In the genomic region with DNA sequence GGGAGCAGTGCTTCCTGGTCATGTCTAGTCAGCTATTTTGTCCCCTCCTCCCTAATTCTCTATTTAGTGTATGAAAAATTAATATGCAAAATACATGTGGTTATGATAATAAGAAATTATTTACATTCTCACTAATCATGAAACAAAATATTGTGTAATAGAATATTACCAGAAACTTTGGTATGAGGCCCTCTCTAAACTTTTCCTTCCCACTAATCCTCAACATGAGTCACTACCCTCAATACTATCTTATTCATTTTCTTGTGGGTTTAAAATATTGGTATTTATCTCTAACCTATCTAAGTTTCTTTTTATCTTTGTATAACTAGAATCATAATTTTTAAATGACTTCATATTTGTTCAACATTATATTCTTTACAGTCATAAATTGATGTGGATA, we compare ENCODE assay signal across 20 cellular contexts.
"Had no signal": no experiment of that assay in that cellular context is flagged by ENCODE, and none has a peak within 500 bp of the region (broad histone marks: within the 10 kb centered on the region; RNA-seq: fewer than 3 reads in every experiment).

No MANE protein-coding gene starts in this region.

- H3K27ac Mint-ChIP-seq: immature natural killer cell; naive thymus-derived CD4-positive, alpha-beta T cell; nephron progenitor cell; stimulated activated naive B cell treated with anti-CD40 and anti-IgM and Interleukin-4, amounts not matched to agents 10 μg/mL and 1 μg/mL and 100 μg/mL, for 72 hours; stimulated activated naive CD8-positive, alpha-beta T cell treated with anti-CD3 and anti-CD28 coated beads, Interleukin-15, amount 100 ng/mL, for 72 hours had no signal

- H3K4me1 ChIP-seq: esophagus muscularis mucosa, psoas muscle, testis, tibial nerve, upper lobe of right lung, vagina had no signal

- H3K4me3 ChIP-seq: esophagus muscularis mucosa, lung, psoas muscle, testis, tibial nerve, upper lobe of right lung, vagina had no signal

- H3K9me3 ChIP-seq: psoas muscle, testis, tibial nerve, upper lobe of right lung, vagina had no signal

- DNase-seq: effector memory CD4-positive, alpha-beta T cell; foreskin fibroblast; immature natural killer cell; left colon; naive thymus-derived CD4-positive, alpha-beta T cell; nephron progenitor cell; psoas muscle; retina; stimulated activated CD4-positive, alpha-beta T cell treated with anti-CD3 and anti-CD28 coated beads, Interleukin-2, amount 100 ng/mL, for 24 hours; stimulated activated CD4-positive, alpha-beta T cell treated with anti-CD3 and anti-CD28 coated beads, Interleukin-4, amount 100 ng/mL, for 4 hours; stimulated activated naive B cell treated with anti-CD40 and anti-IgM and Interleukin-4, amounts not matched to agents 10 μg/mL and 1 μg/mL and 100 μg/mL, for 72 hours; stimulated activated naive CD8-positive, alpha-beta T cell treated with anti-CD3 and anti-CD28 coated beads, Interleukin-15, amount 100 ng/mL, for 72 hours; testis; upper lobe of right lung had no signal

- ATAC-seq: left colon; left ventricle myocardium superior; naive thymus-derived CD4-positive, alpha-beta T cell; psoas muscle; sciatic nerve; stimulated activated naive B cell treated with anti-CD40 and anti-IgM and Interleukin-4, amounts not matched to agents 10 μg/mL and 1 μg/mL and 100 μg/mL, for 72 hours; stimulated activated naive CD8-positive, alpha-beta T cell treated with anti-CD3 and anti-CD28 coated beads, Interleukin-15, amount 100 ng/mL, for 72 hours; upper lobe of right lung had no signal

- H3K27me3 ChIP-seq: esophagus muscularis mucosa, testis, tibial nerve, upper lobe of right lung, vagina had no signal

- H3K36me3 Mint-ChIP-seq: naive thymus-derived CD4-positive, alpha-beta T cell; stimulated activated naive B cell treated with anti-CD40 and anti-IgM and Interleukin-4, amounts not matched to agents 10 μg/mL and 1 μg/mL and 100 μg/mL, for 72 hours had no signal

- H3K4me1 Mint-ChIP-seq: immature natural killer cell; naive thymus-derived CD4-positive, alpha-beta T cell; nephron progenitor cell; stimulated activated naive B cell treated with anti-CD40 and anti-IgM and Interleukin-4, amounts not matched to agents 10 μg/mL and 1 μg/mL and 100 μg/mL, for 72 hours; stimulated activated naive CD8-positive, alpha-beta T cell treated with anti-CD3 and anti-CD28 coated beads, Interleukin-15, amount 100 ng/mL, for 72 hours had no signal

- H3K27me3 Mint-ChIP-seq: naive thymus-derived CD4-positive, alpha-beta T cell; stimulated activated naive B cell treated with anti-CD40 and anti-IgM and Interleukin-4, amounts not matched to agents 10 μg/mL and 1 μg/mL and 100 μg/mL, for 72 hours; stimulated activated naive CD8-positive, alpha-beta T cell treated with anti-CD3 and anti-CD28 coated beads, Interleukin-15, amount 100 ng/mL, for 72 hours had no signal

- H3K4me3 Mint-ChIP-seq: immature natural killer cell; nephron progenitor cell; stimulated activated naive B cell treated with anti-CD40 and anti-IgM and Interleukin-4, amounts not matched to agents 10 μg/mL and 1 μg/mL and 100 μg/mL, for 72 hours; stimulated activated naive CD8-positive, alpha-beta T cell treated with anti-CD3 and anti-CD28 coated beads, Interleukin-15, amount 100 ng/mL, for 72 hours had no signal

- H3K36me3 ChIP-seq: esophagus muscularis mucosa, tibial nerve, upper lobe of right lung, vagina had no signal

- H3K27ac ChIP-seq: esophagus muscularis mucosa, psoas muscle, testis, tibial nerve, upper lobe of right lung, vagina had no signal
